14 cellular contexts compared by ENCODE assay signal in genomic region chr21:25929859-25930520, GRCh38.
A peak's percentile ranks its signal among the peaks of the same experiment; 100 is the strongest.
DNase-seq lines count a peak whose midpoint lies in the region; ATAC-seq and TF ChIP-seq lines count a peak whose summit lies in the region.
"Had no signal": no experiment of that assay in that cellular context is flagged by ENCODE, and none has a peak within 500 bp of the region (broad histone marks: within the 10 kb centered on the region; RNA-seq: fewer than 3 reads in every experiment).

No MANE protein-coding gene starts in this region.

- WGBS in hepatocyte (ENCODE audit: low lambda C conversion rate, missing lambda C conversion rate) = 90% methylated on average over 9 of the region's 9 CpGs
- 75% methylated on average over 9 of the region's 9 CpGs for WGBS in smooth muscle cell (ENCODE audit: low lambda C conversion rate)

- intact Hi-C loops in dorsolateral prefrontal cortex (cut with DNase I) = loop anchor here in 1 of 2 donors (5.0 kb wide), 1 partner anchor 67 kb away; no protein-coding TSS in a partner anchor

- H3K79me2 ChIP-seq in hepatocyte = peaks cover 2% of the 10 kb centered on the region
- peaks cover 15% of the 10 kb centered on the region for H3K79me2 ChIP-seq in smooth muscle cell (ENCODE audit: low read depth)

- no peak overlapping the region for H3K9ac ChIP-seq in smooth muscle cell (ENCODE audit: low read depth)

- H3K9me3 ChIP-seq in RWPE2 (ENCODE audit: severe bottlenecking) (no peaks in the 10 kb centered on the region), hepatocyte (ENCODE audit: low read depth) (no peaks in the 10 kb centered on the region), smooth muscle cell (replicated peaks; ENCODE audit: low read depth) (no peaks in the 10 kb centered on the region)
- H3K9me3 ChIP-seq: stomach had no signal

- no peak overlapping the region for H3K27ac ChIP-seq in RWPE2 (ENCODE audit: poor library complexity, severe bottlenecking)
- peak overlapping the region in 58 of 59 donors; percentile 0 to 98 (median 80) for H3K27ac ChIP-seq in dorsolateral prefrontal cortex
- no peak overlapping the region for H3K27ac ChIP-seq in hepatocyte
- peak overlapping the region; percentile 57 for H3K27ac ChIP-seq in smooth muscle cell (ENCODE audit: low read depth)

- peaks cover 22% of the 10 kb centered on the region for H3K4me1 ChIP-seq in RWPE2 (ENCODE audit: insufficient read depth, poor library complexity, severe bottlenecking)
- no peaks in the 10 kb centered on the region for H3K4me1 ChIP-seq in hepatocyte (ENCODE audit: insufficient read depth)
- peaks cover 22% of the 10 kb centered on the region for H3K4me1 ChIP-seq in smooth muscle cell (ENCODE audit: low read depth)

- no peak overlapping the region for H3K4me3 ChIP-seq in RWPE2 (ENCODE audit: severe bottlenecking)
- no peak overlapping the region for H3K4me3 ChIP-seq in dorsolateral prefrontal cortex
- no peak overlapping the region for H3K4me3 ChIP-seq in hepatocyte
- no peak overlapping the region for H3K4me3 ChIP-seq in smooth muscle cell
- H3K4me3 ChIP-seq: stomach had no signal

- no peaks in the 10 kb centered on the region for H3K27me3 ChIP-seq in RWPE2 (ENCODE audit: insufficient read depth, poor library complexity, severe bottlenecking)
- no peaks in the 10 kb centered on the region for H3K27me3 ChIP-seq in dorsolateral prefrontal cortex
- no peaks in the 10 kb centered on the region for H3K27me3 ChIP-seq in hepatocyte
- no peaks in the 10 kb centered on the region for H3K27me3 ChIP-seq in smooth muscle cell (ENCODE audit: low read depth)
- H3K27me3 ChIP-seq: stomach had no signal

- no peaks in the 10 kb centered on the region for H4K20me1 ChIP-seq in hepatocyte (ENCODE audit: insufficient read depth, poor library complexity, severe bottlenecking)
- H4K20me1 ChIP-seq in smooth muscle cell (ENCODE audit: low read depth) = peaks cover 23% of the 10 kb centered on the region

- DNase-seq in RWPE2 (ENCODE audit: low spot score) (no peak), dorsolateral prefrontal cortex (peak in 8 of 10 donors; percentile 27 to 74 (median 50)), hepatocyte (ENCODE audit: low spot score) (peak; percentile 21), smooth muscle cell (lab: John Stamatoyannopoulos, UW; ENCODE audit: unreplicated experiment) (no peak), NCI-H1048 (lab: John Stamatoyannopoulos, UW) (no peak), NCI-H2107 (lab: John Stamatoyannopoulos, UW) (no peak), NCI-H69 (lab: John Stamatoyannopoulos, UW) (no peak)
- DNase-seq: mesendoderm, NCI-H1105 treated with DMSO at 0.1 percent for 48 hours, NCI-H524 treated with DMSO at 0.1 percent for 48 hours, SIG-M5, stomach had no signal

- H3F3A ChIP-seq in smooth muscle cell (ENCODE audit: low read depth) = no peaks in the 10 kb centered on the region

- TF ChIP-seq CTCF in RWPE2 (IDR thresholded peaks at IDR 0.05; ENCODE audit: poor library complexity, severe bottlenecking) (peak; percentile 15), dorsolateral prefrontal cortex (IDR thresholded peaks at IDR 0.05 in 54 of 56, conservative IDR thresholded peaks at IDR 0.05 in 2 of 56; ENCODE audit: low read depth in 1 of 56, partially characterized antibody in 56 of 56) (peak in 39 of 56 donors; percentile 7 to 64 (median 35)), hepatocyte (IDR thresholded peaks at IDR 0.05; ENCODE audit: poor library complexity) (no peak), smooth muscle cell (IDR thresholded peaks at IDR 0.05; ENCODE audit: borderline replicate concordance, insufficient read depth, poor library complexity, severe bottlenecking) (no peak)

- peak; percentile 37 for ATAC-seq in RWPE2 (ENCODE audit: low read depth)
- no peak for ATAC-seq in GM21367 (IDR thresholded peaks at IDR 0.05; ENCODE audit: unreplicated experiment)
- ATAC-seq: HepG2 had no signal

- H2AFZ ChIP-seq in hepatocyte (no peak overlapping the region), smooth muscle cell (ENCODE audit: low read depth) (no peak overlapping the region)

- no peak overlapping the region for H3K4me2 ChIP-seq in hepatocyte
- H3K4me2 ChIP-seq in smooth muscle cell = peak overlapping the region; percentile 39

- H3K9me2 ChIP-seq in hepatocyte (replicated peaks; ENCODE audit: insufficient read depth) = no peaks in the 10 kb centered on the region

- H3K36me3 ChIP-seq in RWPE2 (ENCODE audit: low read depth) (peaks cover 17% of the 10 kb centered on the region), hepatocyte (replicated peaks; ENCODE audit: insufficient read depth, low read depth) (no peaks in the 10 kb centered on the region), smooth muscle cell (ENCODE audit: low read depth) (no peaks in the 10 kb centered on the region)
- H3K36me3 ChIP-seq: stomach had no signal

Comparison
In these comparisons a context has a peak if more than half of its experiments do, and no peak if none do; other contexts are left out.
1. DNase-seq: peak in dorsolateral prefrontal cortex (8 of 10) and hepatocyte (single experiment); none in RWPE2 (single experiment), smooth muscle cell (single experiment), NCI-H1048 (single experiment), NCI-H2107 (single experiment) and NCI-H69 (single experiment).
2. H3K27ac ChIP-seq: peak in dorsolateral prefrontal cortex (58 of 59) and smooth muscle cell (single experiment); none in RWPE2 (single experiment) and hepatocyte (single experiment).
3. CTCF ChIP-seq: peak in RWPE2 (single experiment) and dorsolateral prefrontal cortex (39 of 56); none in hepatocyte (single experiment) and smooth muscle cell (single experiment).